Comparison of ENCODE assay signal across 20 cellular contexts in genomic region chr17:79984045-79984840, GRCh38. TPM values are rescaled to one million over a fixed set of nuclear protein-coding genes. Genes with fewer than 3 reads are reported as not detected.
"Had no signal": no experiment of that assay in that cellular context is flagged by ENCODE, and none has a peak within 500 bp of the region (broad histone marks: within the 10 kb centered on the region; RNA-seq: fewer than 3 reads in every experiment).

No MANE protein-coding gene starts in this region.

- H3K36me3 Mint-ChIP-seq: activated CD8-positive, alpha-beta memory T cell treated with anti-CD3 and anti-CD28 coated beads, Interleukin-2, amount 10 ng/mL, durations not matched to agents 7 days and 5 days; mesothelial cell of epicardium; naive thymus-derived CD8-positive, alpha-beta T cell had no signal

- H3K9me3 Mint-ChIP-seq: activated CD4-positive, alpha-beta T cell treated with anti-CD3 and anti-CD28 coated beads, Interleukin-2, amount 10 ng/mL, durations not matched to agents 7 days and 5 days; activated CD8-positive, alpha-beta T cell treated with anti-CD3 and anti-CD28 coated beads for 36 hours; activated naive CD4-positive, alpha-beta T cell treated with anti-CD3 and anti-CD28 coated beads for 36 hours; mesothelial cell of epicardium; naive thymus-derived CD8-positive, alpha-beta T cell had no signal

- H3K4me3 Mint-ChIP-seq: activated CD4-positive, alpha-beta T cell treated with anti-CD3 and anti-CD28 coated beads, Interleukin-2, amount 10 ng/mL, durations not matched to agents 7 days and 5 days; activated CD8-positive, alpha-beta memory T cell treated with anti-CD3 and anti-CD28 coated beads, Interleukin-2, amount 10 ng/mL, durations not matched to agents 7 days and 5 days; activated CD8-positive, alpha-beta T cell treated with anti-CD3 and anti-CD28 coated beads for 36 hours; activated naive CD4-positive, alpha-beta T cell treated with anti-CD3 and anti-CD28 coated beads for 36 hours; mesothelial cell of epicardium; naive thymus-derived CD8-positive, alpha-beta T cell had no signal

- ATAC-seq: activated CD8-positive, alpha-beta memory T cell treated with anti-CD3 and anti-CD28 coated beads, Interleukin-2, amount 10 ng/mL, durations not matched to agents 7 days and 5 days; activated CD8-positive, alpha-beta T cell treated with anti-CD3 and anti-CD28 coated beads for 36 hours; heart right ventricle; naive thymus-derived CD8-positive, alpha-beta T cell; stimulated activated naive CD8-positive, alpha-beta T cell treated with anti-CD3 and anti-CD28 coated beads, Interleukin-15, Interleukin-2, amounts not matched to agents 100 U/mL and 50 U/mL, for 24 hours had no signal

- H3K27ac ChIP-seq: heart right ventricle, left ventricle myocardium inferior, prostate gland, VCaP had no signal

- H3K27ac Mint-ChIP-seq: activated CD4-positive, alpha-beta T cell treated with anti-CD3 and anti-CD28 coated beads, Interleukin-2, amount 10 ng/mL, durations not matched to agents 7 days and 5 days; activated CD8-positive, alpha-beta memory T cell treated with anti-CD3 and anti-CD28 coated beads, Interleukin-2, amount 10 ng/mL, durations not matched to agents 7 days and 5 days; activated CD8-positive, alpha-beta T cell treated with anti-CD3 and anti-CD28 coated beads for 36 hours; activated naive CD4-positive, alpha-beta T cell treated with anti-CD3 and anti-CD28 coated beads for 36 hours; mesothelial cell of epicardium; naive thymus-derived CD8-positive, alpha-beta T cell had no signal

- H3K9me3 ChIP-seq: heart right ventricle, left ventricle myocardium inferior, prostate gland had no signal

- FAIRE-seq: bronchial epithelial cell, endometrium, kidney had no signal

- DNase-seq: activated CD4-positive, alpha-beta T cell treated with anti-CD3 and anti-CD28 coated beads, Interleukin-2, amount 10 ng/mL, durations not matched to agents 7 days and 5 days; activated CD4-positive, CD25-positive, alpha-beta regulatory T cell treated with anti-CD3 and anti-CD28 coated beads, Interleukin-2, amount 50 U/mL, for 72 hours; activated CD8-positive, alpha-beta memory T cell treated with anti-CD3 and anti-CD28 coated beads, Interleukin-2, amount 10 ng/mL, durations not matched to agents 7 days and 5 days; activated CD8-positive, alpha-beta T cell treated with anti-CD3 and anti-CD28 coated beads for 36 hours; activated naive CD4-positive, alpha-beta T cell treated with anti-CD3 and anti-CD28 coated beads for 36 hours; amygdala; cortex of kidney; heart right ventricle; left ventricle myocardium inferior; naive thymus-derived CD8-positive, alpha-beta T cell; stimulated activated CD4-positive, alpha-beta T cell treated with anti-CD3 and anti-CD28 coated beads, Interleukin-12 subunit alpha, Interleukin-12 subunit beta, amount 100 ng/mL, for 4 hours; stimulated activated CD4-positive, alpha-beta T cell treated with anti-CD3 and anti-CD28 coated beads, Interleukin-4, amount 100 ng/mL, for 4 hours; stimulated activated naive CD8-positive, alpha-beta T cell treated with anti-CD3 and anti-CD28 coated beads, Interleukin-15, Interleukin-2, amounts not matched to agents 100 U/mL and 50 U/mL, for 24 hours had no signal

- H3K36me3 ChIP-seq: heart right ventricle, left ventricle myocardium inferior, prostate gland had no signal

- H3K27me3 Mint-ChIP-seq: activated CD4-positive, alpha-beta T cell treated with anti-CD3 and anti-CD28 coated beads, Interleukin-2, amount 10 ng/mL, durations not matched to agents 7 days and 5 days; activated CD8-positive, alpha-beta T cell treated with anti-CD3 and anti-CD28 coated beads for 36 hours; naive thymus-derived CD8-positive, alpha-beta T cell had no signal

- H3K4me1 Mint-ChIP-seq: activated CD4-positive, alpha-beta T cell treated with anti-CD3 and anti-CD28 coated beads, Interleukin-2, amount 10 ng/mL, durations not matched to agents 7 days and 5 days; activated CD8-positive, alpha-beta memory T cell treated with anti-CD3 and anti-CD28 coated beads, Interleukin-2, amount 10 ng/mL, durations not matched to agents 7 days and 5 days had no signal

- H3K4me3 ChIP-seq: heart right ventricle, left ventricle myocardium inferior, prostate gland had no signal

- H3K27me3 ChIP-seq: heart right ventricle had no signal

RNA-seq across cellular contexts. Expression of gene CCDC40, which starts 52.2 kb away (rescaled TPM):
- total RNA-seq: activated CD4-positive, alpha-beta T cell treated with anti-CD3 and anti-CD28 coated beads, Interleukin-2, amount 10 ng/mL, durations not matched to agents 7 days and 5 days; T-helper 2 cell treated with Interferon-gamma antibody and Interleukin-4, amounts not matched to agents 100 ng/mL and 5 ng/mL, for 36 hours had no signal
